Comparison of ENCODE assay signal across 17 cellular contexts in genomic region chr6:75751443-75751842, GRCh38. TPM values are rescaled to one million over a fixed set of nuclear protein-coding genes. Genes with fewer than 3 reads are reported as not detected.
DNase-seq lines count a peak whose midpoint lies in the region; ATAC-seq and TF ChIP-seq lines count a peak whose summit lies in the region.
"Had no signal": no experiment of that assay in that cellular context is flagged by ENCODE, and none has a peak within 500 bp of the region (broad histone marks: within the 10 kb centered on the region; RNA-seq: fewer than 3 reads in every experiment).

No MANE protein-coding gene starts in this region.

- peaks cover 6% of the 10 kb centered on the region for H3K27me3 Mint-ChIP-seq in neural crest cell (ENCODE audit: low read depth)

- peak overlapping the region; percentile 48 for H3K4me2 ChIP-seq in GM23248 (ENCODE audit: unreplicated experiment)

- WGBS in GM23248 (ENCODE audit: low coverage in 1 of 2, low lambda C conversion rate in 2 of 2, missing lambda C conversion rate in 2 of 2), 2 experiments, result 52 to 65% methylated on average over 2 of the region's 2 CpGs

- no peak overlapping the region for H3K27ac Mint-ChIP-seq in neural crest cell (ENCODE audit: unreplicated experiment)
- H3K27ac Mint-ChIP-seq: activated B cell treated with CpG ODN at 0.5 μM for 24 hours had no signal

- H3K9ac ChIP-seq in GM23248 (no peak overlapping the region), adipocyte (ENCODE audit: low read length) (no peak overlapping the region)

- H4K20me1 ChIP-seq in GM23248 (ENCODE audit: insufficient read depth), result no peaks in the 10 kb centered on the region

- no peaks in the 10 kb centered on the region for H3K36me3 ChIP-seq in GM23248 (ENCODE audit: low read depth)
- no peaks in the 10 kb centered on the region for H3K36me3 ChIP-seq in adipocyte (ENCODE audit: control insufficient read depth, insufficient read depth, low read length, severe bottlenecking)
- H3K36me3 ChIP-seq: ovary had no signal

- TF ChIP-seq CTCF in neural crest cell (conservative IDR thresholded peaks at IDR 0.05), result no peak

- peak overlapping the region; percentile 52; the same call in 1 of the 2 replicates for H2AFZ ChIP-seq in GM23248

- H3K4me3 Mint-ChIP-seq in neural crest cell, result peak overlapping the region; percentile 31
- H3K4me3 Mint-ChIP-seq: activated B cell treated with CpG ODN at 0.5 μM for 24 hours had no signal

- H3K4me1 ChIP-seq in GM23248 (ENCODE audit: insufficient read depth), result peaks cover 18% of the 10 kb centered on the region
- peaks cover 26% of the 10 kb centered on the region for H3K4me1 ChIP-seq in adipocyte (ENCODE audit: control insufficient read depth, insufficient read depth, low read length)

- ATAC-seq in GM19467 (IDR thresholded peaks at IDR 0.05; ENCODE audit: unreplicated experiment), result no peak

- no peaks in the 10 kb centered on the region for H3K36me3 Mint-ChIP-seq in neural crest cell (ENCODE audit: low read depth)

- H3K9me3 Mint-ChIP-seq in neural crest cell, result no peaks in the 10 kb centered on the region
- H3K9me3 Mint-ChIP-seq: activated B cell treated with CpG ODN at 0.5 μM for 24 hours had no signal

- peaks cover 56% of the 10 kb centered on the region for H3K79me2 ChIP-seq in GM23248 (ENCODE audit: insufficient read depth)

- in situ Hi-C loops in GM23248 (cut with MboI), result no loop called here

- H3K9me2 ChIP-seq in GM23248 (ENCODE audit: insufficient read depth), result no peaks in the 10 kb centered on the region

- H3K9me3 ChIP-seq in GM23248 (ENCODE audit: low read depth) (no peaks in the 10 kb centered on the region), adipocyte (ENCODE audit: control insufficient read depth, low read length) (no peaks in the 10 kb centered on the region)
- H3K9me3 ChIP-seq: ovary had no signal

- DNase-seq in GM23248 (peak; percentile 28), adipocyte (ENCODE audit: low read depth) (peak; percentile 61), fibroblast of gingiva (ENCODE audit: low read depth) (peak; percentile 74), neural crest cell (ENCODE audit: low read depth, low spot score) (no peak), putamen (ENCODE audit: low spot score) (no peak), ureter (ENCODE audit: low spot score) (no peak)
- DNase-seq in activated CD8-positive, alpha-beta memory T cell treated with anti-CD3 and anti-CD28 coated beads for 24 hours, result no peak
- DNase-seq: activated B cell treated with CpG ODN at 0.5 μM for 24 hours, caudate nucleus, DMS53, erythroblast, NCI-H2029 treated with DMSO at 0.1 percent for 48 hours, NCI-H69, ovary, T-helper 1 cell had no signal

- no peak overlapping the region for H3K27ac ChIP-seq in GM23248
- H3K27ac ChIP-seq: ovary, RWPE1 had no signal

- H3K4me1 Mint-ChIP-seq in neural crest cell, result peaks cover 14% of the 10 kb centered on the region

- H3K27me3 ChIP-seq in GM23248 (replicated peaks; ENCODE audit: insufficient read depth), result no peaks in the 10 kb centered on the region
- no peaks in the 10 kb centered on the region for H3K27me3 ChIP-seq in adipocyte (replicated peaks; ENCODE audit: control insufficient read depth, insufficient read depth, low read length)
- H3K27me3 ChIP-seq: ovary had no signal

- H3K4me3 ChIP-seq in GM23248 (no peak overlapping the region), adipocyte (ENCODE audit: low read length) (no peak overlapping the region)
- H3K4me3 ChIP-seq: ovary had no signal

- H3F3A ChIP-seq in GM23248 (ENCODE audit: insufficient read depth), result peaks cover 17% of the 10 kb centered on the region

RNA-seq across cellular contexts. Expression of gene MYO6, which starts 2.4 kb away (rescaled TPM):
- total RNA-seq in GM23248 (2014; rRNA removed; shearing (Covaris generic)), result 10.0 and 10.9 TPM in 2 replicates
- 24.2 and 25.8 TPM in 2 replicates for polyA plus RNA-seq in GM23248 (2016; fragmentation: Nextera tagmentation; extraction: Ambion mirVana)
- total RNA-seq in neural crest cell (24.5 and 25.7 TPM in 2 replicates), ureter (81.1 TPM)

Comparison
In these comparisons a context has a peak if more than half of its experiments do, and no peak if none do; other contexts are left out.
1. DNase-seq: peak in GM23248 (single experiment), adipocyte (single experiment) and fibroblast of gingiva (single experiment); none in neural crest cell (single experiment), putamen (single experiment), ureter (single experiment) and activated CD8-positive, alpha-beta memory T cell treated with anti-CD3 and anti-CD28 coated beads for 24 hours (single experiment).